ENCODE assay signal across 9 cellular contexts in genomic region chr22:39175127-39176066, GRCh38. TPM values are rescaled to one million over a fixed set of nuclear protein-coding genes. Genes with fewer than 3 reads are reported as not detected.
DNase-seq lines count a peak whose midpoint lies in the region; ATAC-seq and TF ChIP-seq lines count a peak whose summit lies in the region.
"Had no signal": no experiment of that assay in that cellular context is flagged by ENCODE, and none has a peak within 500 bp of the region (broad histone marks: within the 10 kb centered on the region; RNA-seq: fewer than 3 reads in every experiment).

No MANE protein-coding gene starts in this region.

- peak overlapping the region; percentile 34 for H3K27ac Mint-ChIP-seq in activated CD4-positive, alpha-beta T cell treated with anti-CD3 and anti-CD28 coated beads, Interleukin-2, amount 10 ng/mL, durations not matched to agents 24 days and 14 days

- no peaks in the 10 kb centered on the region for H3K27me3 ChIP-seq in thyroid gland

- no peaks in the 10 kb centered on the region for H3K36me3 Mint-ChIP-seq in activated CD4-positive, alpha-beta T cell treated with anti-CD3 and anti-CD28 coated beads, Interleukin-2, amount 10 ng/mL, durations not matched to agents 24 days and 14 days (ENCODE audit: low read depth)

- no peak overlapping the region for H3K4me3 Mint-ChIP-seq in activated CD4-positive, alpha-beta T cell treated with anti-CD3 and anti-CD28 coated beads, Interleukin-2, amount 10 ng/mL, durations not matched to agents 24 days and 14 days

- H3K4me1 Mint-ChIP-seq in activated CD4-positive, alpha-beta T cell treated with anti-CD3 and anti-CD28 coated beads, Interleukin-2, amount 10 ng/mL, durations not matched to agents 24 days and 14 days: peaks cover 38% of the 10 kb centered on the region

- no peak for ATAC-seq in HG02973 (IDR thresholded peaks at IDR 0.05; ENCODE audit: unreplicated experiment)
- ATAC-seq in HG02642 (IDR thresholded peaks at IDR 0.05; ENCODE audit: poor library complexity, unreplicated experiment): no peak
- ATAC-seq in GM18861 (IDR thresholded peaks at IDR 0.05; ENCODE audit: unreplicated experiment): no peak

- peak; percentile 60 for DNase-seq in activated CD4-positive, alpha-beta T cell treated with anti-CD3 and anti-CD28 coated beads, Interleukin-2, amount 10 ng/mL, durations not matched to agents 24 days and 14 days
- no peak for DNase-seq in activated CD4-positive, alpha-beta T cell treated with anti-CD3 and anti-CD28 coated beads for 4 hours
- no peak for DNase-seq in coronary artery (ENCODE audit: low spot score)
- DNase-seq in mesenteric fat pad (ENCODE audit: low spot score): peak; percentile 74
- no peak for DNase-seq in thyroid gland

- H3K9me3 Mint-ChIP-seq in activated CD4-positive, alpha-beta T cell treated with anti-CD3 and anti-CD28 coated beads, Interleukin-2, amount 10 ng/mL, durations not matched to agents 24 days and 14 days: no peaks in the 10 kb centered on the region
- H3K9me3 Mint-ChIP-seq: activated B cell treated with CpG ODN at 0.5 μM for 24 hours had no signal

- H3K27ac ChIP-seq in coronary artery (peak overlapping the region; percentile 68 to 80), thyroid gland (peak overlapping the region; percentile 36 to 87 (median 76))

- H3K4me1 ChIP-seq in thyroid gland: peaks cover 39 to 63% of the 10 kb centered on the region in 2 donors

- no peaks in the 10 kb centered on the region for H3K27me3 Mint-ChIP-seq in activated CD4-positive, alpha-beta T cell treated with anti-CD3 and anti-CD28 coated beads, Interleukin-2, amount 10 ng/mL, durations not matched to agents 24 days and 14 days
- H3K27me3 Mint-ChIP-seq: activated B cell treated with CpG ODN at 0.5 μM for 24 hours had no signal

- peak overlapping the region; percentile 49 for H3K4me3 ChIP-seq in coronary artery
- H3K4me3 ChIP-seq in thyroid gland (replicated peaks in 1 of 3): no peak overlapping the region

- no peaks in the 10 kb centered on the region for H3K36me3 ChIP-seq in thyroid gland

- 84 to 88% methylated on average over 16 of the region's 22 CpGs for WGBS in thyroid gland, 2 donors

- no peak for TF ChIP-seq POLR2A in thyroid gland (IDR thresholded peaks at IDR 0.05)

- intact Hi-C loops in activated CD4-positive, alpha-beta T cell treated with anti-CD3 and anti-CD28 coated beads, Interleukin-2, amount 10 ng/mL, durations not matched to agents 24 days and 14 days (cut with micrococcal nuclease): no loop called here
- intact Hi-C loops in thyroid gland (cut with DNase I): loop anchor here (10.0 kb wide), 2 partner anchors 59 to 329 kb away; partner anchors contain the start of gene MIEF1

- TF ChIP-seq CTCF in coronary artery (IDR thresholded peaks at IDR 0.05) (no peak), thyroid gland (IDR thresholded peaks at IDR 0.05) (no peak)

- H3K9me3 ChIP-seq in thyroid gland: no peaks in the 10 kb centered on the region

RNA-seq across cellular contexts. Expression of gene CBX7, which starts 22.9 kb away (rescaled TPM):
- 10.8 and 11.6 TPM in 2 replicates for total RNA-seq in activated CD4-positive, alpha-beta T cell treated with anti-CD3 and anti-CD28 coated beads, Interleukin-2, amount 10 ng/mL, durations not matched to agents 24 days and 14 days
- total RNA-seq in mesenteric fat pad (30.8 TPM), thyroid gland (10 to 100 TPM; 49.2 to 88.0 (median 61.9) TPM)

Comparison
In these comparisons a context has a peak if more than half of its experiments do, and no peak if none do; other contexts are left out.
1. DNase-seq: peak in activated CD4-positive, alpha-beta T cell treated with anti-CD3 and anti-CD28 coated beads, Interleukin-2, amount 10 ng/mL, durations not matched to agents 24 days and 14 days (single experiment) and mesenteric fat pad (single experiment); none in activated CD4-positive, alpha-beta T cell treated with anti-CD3 and anti-CD28 coated beads for 4 hours (0 of 2), coronary artery (single experiment) and thyroid gland (0 of 2).